In genomic region chrX:154399527-154400368, GRCh38 we compare ENCODE assay signal across 8 cellular contexts. TPM values are rescaled to one million over a fixed set of nuclear protein-coding genes. Genes with fewer than 3 reads are reported as not detected.
DNase-seq lines count a peak whose midpoint lies in the region; ATAC-seq and TF ChIP-seq lines count a peak whose summit lies in the region.

No MANE protein-coding gene starts in this region.

- H3K9me3 Mint-ChIP-seq in progenitor cell of endocrine pancreas (ENCODE audit: low read depth): peaks cover 11% of the 10 kb centered on the region

- H3K27ac ChIP-seq in SK-N-MC: peak overlapping the region; percentile 98

- TF ChIP-seq CTCF in GM12864 (IDR thresholded peaks at IDR 0.05; ENCODE audit: low read depth, low read length, missing control alignments): no peak
- TF ChIP-seq CTCF in epithelial cell of esophagus (IDR thresholded peaks at IDR 0.05; ENCODE audit: insufficient read depth, low read depth, low read length, missing control alignments): no peak
- TF ChIP-seq CTCF in progenitor cell of endocrine pancreas (IDR thresholded peaks at IDR 0.05; ENCODE audit: unreplicated experiment): no peak

- ATAC-seq in left colon: no peak

- H3K27ac Mint-ChIP-seq in progenitor cell of endocrine pancreas: peak overlapping the region; percentile 99

- H3K36me3 ChIP-seq in SK-N-MC (ENCODE audit: insufficient read depth, low read length): peaks cover 26% of the 10 kb centered on the region

- peak overlapping the region; percentile 100 for H3K9ac ChIP-seq in SK-N-MC (ENCODE audit: insufficient read length)

- DNase-seq in GM12864 (ENCODE audit: low read depth): no peak
- DNase-seq in SK-N-MC (ENCODE audit: low read depth, low spot score): no peak
- DNase-seq in epithelial cell of esophagus (ENCODE audit: low read depth): no peak
- DNase-seq in progenitor cell of endocrine pancreas (ENCODE audit: low spot score, unreplicated experiment): no peak
- DNase-seq in SHP77 (lab: John Stamatoyannopoulos, UW): no peak
- DNase-seq in cerebellar nuclear complex (lab: John Stamatoyannopoulos, UW): no peak
- DNase-seq in left colon: no peak
- DNase-seq in 8988T: no peak

- H3K4me1 Mint-ChIP-seq in progenitor cell of endocrine pancreas (ENCODE audit: low read depth): peaks cover 9% of the 10 kb centered on the region

- H3K36me3 Mint-ChIP-seq in progenitor cell of endocrine pancreas (ENCODE audit: insufficient read depth): peaks cover 15% of the 10 kb centered on the region

- intact Hi-C loops in left colon (cut with DNase I, micrococcal nuclease): no loop called here

- H3K4me3 ChIP-seq in GM12864 (ENCODE audit: low read depth, low read length) (peak overlapping the region; percentile 88), SK-N-MC (peak overlapping the region; percentile 94), epithelial cell of esophagus (ENCODE audit: low read length) (peak overlapping the region; percentile 84)

- no peaks in the 10 kb centered on the region for H3K9me3 ChIP-seq in SK-N-MC (ENCODE audit: low read depth, low read length)

- peak overlapping the region; percentile 97 for H3K4me3 Mint-ChIP-seq in progenitor cell of endocrine pancreas (ENCODE audit: low read depth)

- no peaks in the 10 kb centered on the region for H3K27me3 Mint-ChIP-seq in progenitor cell of endocrine pancreas

RNA-seq across cellular contexts. Expression of gene RPL10, which starts 1.6 kb away (rescaled TPM):
- total RNA-seq in progenitor cell of endocrine pancreas (2,364 and 2,443 TPM in 2 replicates), left colon (1,000 to 10,000 TPM; 2,262 to 2,406 TPM)

RNA-seq across cellular contexts. Expression of gene DNASE1L1, which starts 9.3 kb away (rescaled TPM):
- total RNA-seq in progenitor cell of endocrine pancreas: 12.7 and 14.3 TPM in 2 replicates
- 10 to 100 TPM; 23.4 to 26.8 TPM for total RNA-seq in left colon

RNA-seq across cellular contexts. Expression of gene TAFAZZIN, which starts 11.6 kb away (rescaled TPM):
- total RNA-seq in progenitor cell of endocrine pancreas (34.5 and 38.4 TPM in 2 replicates), left colon (10 to 100 TPM; 28.8 to 40.8 TPM)

RNA-seq across cellular contexts. Expression of gene EMD, which starts 20.7 kb away (rescaled TPM):
- total RNA-seq in progenitor cell of endocrine pancreas: 42.5 and 45.9 TPM in 2 replicates
- 10 to 100 TPM; 31.9 to 33.1 TPM for total RNA-seq in left colon

RNA-seq across cellular contexts. Expression of gene FLNA, which starts 25.3 kb away (rescaled TPM):
- 765 and 777 TPM in 2 replicates for total RNA-seq in progenitor cell of endocrine pancreas
- 100 to 1,000 TPM in 1 of 2 donors, 10 to 100 TPM in 1; 84.2 to 741 TPM for total RNA-seq in left colon
